In the genomic region with DNA sequence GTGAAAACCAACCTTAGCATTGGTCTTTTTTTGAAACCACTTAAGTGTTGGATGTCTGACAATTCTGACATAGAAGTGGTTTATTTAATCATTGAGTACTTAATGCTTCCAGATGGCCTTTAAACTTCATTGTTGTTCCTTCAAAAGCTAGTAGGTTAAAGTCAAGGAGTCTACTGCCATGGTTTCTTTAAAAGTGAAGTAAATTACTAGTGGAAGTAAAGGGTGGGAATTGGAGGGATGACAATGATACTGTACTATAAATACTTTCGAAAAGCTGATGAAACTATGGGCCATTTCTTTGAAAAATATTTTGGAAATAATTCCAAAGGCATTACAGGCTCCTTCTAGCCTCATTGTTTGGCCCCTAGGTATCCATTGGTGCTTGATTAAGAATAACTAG, we compare ENCODE assay signal across 35 cellular contexts.
"Had no signal": no experiment of that assay in that cellular context is flagged by ENCODE, and none has a peak within 500 bp of the region (broad histone marks: within the 10 kb centered on the region; RNA-seq: fewer than 3 reads in every experiment).

No MANE protein-coding gene starts in this region.

- H3K27ac ChIP-seq: adrenal gland, SJCRH30, VCaP had no signal

- H3K4me3 ChIP-seq: adrenal gland, MG63, SJCRH30 had no signal

- H3K36me3 ChIP-seq: MG63 had no signal

- H3K27me3 Mint-ChIP-seq: activated B cell treated with CpG ODN at 0.5 μM for 24 hours; activated CD4-positive, alpha-beta memory T cell treated with anti-CD3 and anti-CD28 coated beads for 36 hours; brain had no signal

- H3K36me3 Mint-ChIP-seq: activated naive CD4-positive, alpha-beta T cell treated with anti-CD3 and anti-CD28 coated beads, Interleukin-2, amount 50 U/mL, for 72 hours had no signal

- H3K27ac Mint-ChIP-seq: activated B cell treated with CpG ODN at 0.5 μM for 24 hours; activated CD4-positive, alpha-beta memory T cell treated with anti-CD3 and anti-CD28 coated beads for 36 hours; activated naive CD4-positive, alpha-beta T cell treated with anti-CD3 and anti-CD28 coated beads for 36 hours; activated naive CD4-positive, alpha-beta T cell treated with anti-CD3 and anti-CD28 coated beads, Interleukin-2, amount 50 U/mL, for 72 hours; activated T-helper 1 cell treated with anti-CD3 and anti-CD28 coated beads, Interleukin-12 subunit alpha, Interleukin-12 subunit beta, Interleukin-2, Interleukin-4 antibody, amounts not matched to agents 30 ng/mL and 10 ng/mL and 1 ng/mL, durations not matched to agents 14 hours and 24 hours and 36 hours; brain had no signal

- H3K9me3 Mint-ChIP-seq: activated B cell treated with CpG ODN at 0.5 μM for 24 hours; activated CD4-positive, alpha-beta memory T cell treated with anti-CD3 and anti-CD28 coated beads for 36 hours; activated naive CD4-positive, alpha-beta T cell treated with anti-CD3 and anti-CD28 coated beads for 36 hours; activated naive CD4-positive, alpha-beta T cell treated with anti-CD3 and anti-CD28 coated beads, Interleukin-2, amount 50 U/mL, for 72 hours had no signal

- FAIRE-seq: bronchial epithelial cell had no signal

- H3K9me3 ChIP-seq: adrenal gland, MG63, SJCRH30 had no signal

- H3K27me3 ChIP-seq: adrenal gland, MG63, SJCRH30 had no signal

- H3K4me3 Mint-ChIP-seq: activated B cell treated with CpG ODN at 0.5 μM for 24 hours; activated CD4-positive, alpha-beta memory T cell treated with anti-CD3 and anti-CD28 coated beads for 36 hours; activated naive CD4-positive, alpha-beta T cell treated with anti-CD3 and anti-CD28 coated beads for 36 hours; activated T-cell treated with anti-CD3 and anti-CD28 coated beads, Interleukin-2, amount 50 U/mL, for 4 hours; activated T-helper 1 cell treated with anti-CD3 and anti-CD28 coated beads, Interleukin-12 subunit alpha, Interleukin-12 subunit beta, Interleukin-2, Interleukin-4 antibody, amounts not matched to agents 30 ng/mL and 10 ng/mL and 1 ng/mL, durations not matched to agents 14 hours and 24 hours and 36 hours; brain had no signal

- DNase-seq: activated B cell treated with CpG ODN at 0.5 μM for 24 hours; activated CD4-positive, alpha-beta memory T cell treated with anti-CD3 and anti-CD28 coated beads for 36 hours; activated CD4-positive, alpha-beta T cell treated with anti-CD3 and anti-CD28 coated beads for 4 hours; activated CD4-positive, alpha-beta T cell treated with anti-CD3 and anti-CD28 coated beads, Interleukin-2, amount 50 U/mL, for 1 hour; activated CD4-positive, CD25-positive, alpha-beta regulatory T cell treated with anti-CD3 and anti-CD28 coated beads, Interleukin-2, amount 50 U/mL, for 72 hours; activated CD8-positive, alpha-beta memory T cell treated with anti-CD3 and anti-CD28 coated beads, Interleukin-2, amount 50 U/mL, for 4 hours; activated gamma-delta T cell treated with Interleukin-2 at 50 U/mL for 16 hours; activated naive CD4-positive, alpha-beta T cell treated with anti-CD3 and anti-CD28 coated beads for 36 hours; activated T-cell treated with anti-CD3 and anti-CD28 coated beads for 4 hours; activated T-cell treated with anti-CD3 and anti-CD28 coated beads, Interleukin-2, amount 50 U/mL, for 4 hours; adrenal gland; caudate nucleus; cerebellar nuclear complex; Kasumi-1; MG63; NCI-H1048; NCI-H1436 treated with DMSO at 0.1 percent for 48 hours; NCI-H1694 treated with DMSO at 0.1 percent for 48 hours; NCI-H2029 treated with DMSO at 0.1 percent for 48 hours; NCI-H2107; NCI-H226; NCI-H446 treated with DMSO at 0.1 percent for 48 hours; NCI-H524 treated with DMSO at 0.1 percent for 48 hours; SHP77; SJCRH30; SW 1271; T-helper 1 cell; T-helper 2 cell; T-helper 9 cell had no signal

- ATAC-seq: activated naive CD4-positive, alpha-beta T cell treated with anti-CD3 and anti-CD28 coated beads, Interleukin-2, amount 50 U/mL, for 72 hours; activated T-cell treated with anti-CD3 and anti-CD28 coated beads, Interleukin-2, amount 50 U/mL, for 4 hours; Panc1 had no signal
